In the genomic region with DNA sequence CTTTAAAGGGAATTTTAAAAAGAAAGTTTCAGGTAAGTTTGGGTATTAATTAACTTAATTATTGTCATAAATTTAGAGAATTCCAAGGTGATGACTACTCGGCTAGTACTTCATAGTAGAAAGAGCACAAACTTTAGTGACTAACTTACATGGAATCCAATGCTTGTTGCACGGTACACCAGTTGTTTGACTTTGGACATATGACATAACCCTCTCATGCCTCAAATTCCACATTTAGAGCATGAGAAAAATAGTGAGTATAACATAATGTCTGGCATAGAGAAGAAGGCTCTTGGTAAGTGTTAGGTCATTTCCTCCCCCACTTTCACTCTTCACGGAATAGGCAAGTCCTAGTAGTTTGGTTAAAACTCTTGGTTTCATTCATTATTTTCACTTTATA, we compare ENCODE assay signal across 9 cellular contexts.
DNase-seq lines count a peak whose midpoint lies in the region; ATAC-seq lines count a peak whose summit lies in the region.
"Had no signal": no experiment of that assay in that cellular context is flagged by ENCODE, and none has a peak within 500 bp of the region (broad histone marks: within the 10 kb centered on the region; RNA-seq: fewer than 3 reads in every experiment).

No MANE protein-coding gene starts in this region.

- H3K36me3 ChIP-seq in adipocyte (ENCODE audit: control insufficient read depth, insufficient read depth, low read length, severe bottlenecking), result no peaks in the 10 kb centered on the region

- H3K9ac ChIP-seq in adipocyte (ENCODE audit: low read length), result no peak overlapping the region

- in situ Hi-C loops in KBM-7 (cut with MboI; ENCODE audit: low pct_unique_long_range_greater_than_20kb, low sequenced_read_pairs), result no loop called here

- H3K4me1 ChIP-seq in adipocyte (ENCODE audit: control insufficient read depth, insufficient read depth, low read length), result peaks cover 5% of the 10 kb centered on the region

- H3K9me3 ChIP-seq in adipocyte (ENCODE audit: control insufficient read depth, low read length), result no peaks in the 10 kb centered on the region

- no peaks in the 10 kb centered on the region for H3K27me3 ChIP-seq in adipocyte (replicated peaks; ENCODE audit: control insufficient read depth, insufficient read depth, low read length)

- DNase-seq in HK-2 (ENCODE audit: unreplicated experiment) (peak; percentile 5), adipocyte (ENCODE audit: low read depth) (peak; percentile 79), fibroblast of the conjunctiva (ENCODE audit: low read depth) (peak; percentile 53), smooth muscle cell of the brain vasculature (ENCODE audit: low read depth, low spot score) (peak; percentile 20), DMS53 treated with DMSO at 0.1 percent for 48 hours (lab: John Stamatoyannopoulos, UW; ENCODE audit: unreplicated experiment) (no peak), KBM-7 (no peak)
- DNase-seq: kidney, NCI-H1694 had no signal

- ATAC-seq in HG03095 (IDR thresholded peaks at IDR 0.05; ENCODE audit: unreplicated experiment), result no peak

- peak overlapping the region; percentile 52 for H3K4me3 ChIP-seq in adipocyte (ENCODE audit: low read length)

Comparison
In these comparisons a context has a peak if more than half of its experiments do, and no peak if none do; other contexts are left out.
1. DNase-seq: peak in HK-2 (single experiment), adipocyte (single experiment), fibroblast of the conjunctiva (single experiment) and smooth muscle cell of the brain vasculature (single experiment); none in DMS53 treated with DMSO at 0.1 percent for 48 hours (single experiment) and KBM-7 (single experiment).